In the genomic region with DNA sequence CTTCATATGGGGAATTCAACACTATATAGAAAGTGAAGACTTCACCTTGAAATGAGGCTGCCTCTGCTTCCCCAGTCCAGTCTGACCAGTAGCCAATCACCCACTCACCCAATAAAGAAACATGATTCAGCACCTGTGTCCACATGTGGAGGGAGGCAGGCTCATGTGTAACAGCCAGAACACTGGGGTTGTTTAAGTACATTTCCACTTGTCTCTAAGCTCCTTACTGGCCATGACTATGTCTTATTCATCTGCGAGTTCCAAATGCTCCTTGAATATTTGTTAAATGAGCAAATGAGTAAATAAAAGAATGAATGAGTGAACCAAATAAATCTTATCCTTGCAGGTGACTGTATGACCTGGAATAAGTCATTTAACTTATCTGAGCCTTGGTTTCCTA, we compare ENCODE assay signal across 24 cellular contexts.
"Had no signal": no experiment of that assay in that cellular context is flagged by ENCODE, and none has a peak within 500 bp of the region (broad histone marks: within the 10 kb centered on the region; RNA-seq: fewer than 3 reads in every experiment).

No MANE protein-coding gene starts in this region.

- H3K4me1 ChIP-seq: colonic mucosa, right lobe of liver had no signal

- H3K4me3 ChIP-seq: colonic mucosa, gastroesophageal sphincter, heart left ventricle, hepatocyte, neural progenitor cell, right lobe of liver, stomach, thyroid gland had no signal

- FAIRE-seq: endothelial cell of umbilical vein, kidney had no signal

- H3K4me2 ChIP-seq: hepatocyte, neural progenitor cell had no signal

- H3K9ac ChIP-seq: neural progenitor cell, parathyroid adenoma had no signal

- H3K27ac ChIP-seq: colonic mucosa, gastroesophageal sphincter, heart left ventricle, hepatocyte, neural progenitor cell, parathyroid adenoma, right lobe of liver, thyroid gland had no signal

- H3K9me3 Mint-ChIP-seq: dendritic cell treated with granulocyte-macrophage colony-stimulating factor and Interleukin-4, amounts not matched to agents 40 ng/mL and 50 ng/mL, for 4 days had no signal

- ATAC-seq: gastroesophageal sphincter; heart left ventricle; left lobe of liver; naive thymus-derived CD4-positive, alpha-beta T cell; right lobe of liver; stimulated activated naive B cell treated with anti-CD40 and anti-IgM and Interleukin-4, amounts not matched to agents 10 μg/mL and 1 μg/mL and 100 μg/mL, for 72 hours had no signal

- H3K9me3 ChIP-seq: colonic mucosa, gastroesophageal sphincter, heart left ventricle, right lobe of liver, stomach, thyroid gland had no signal

- H3K4me1 Mint-ChIP-seq: central memory CD8-positive, alpha-beta T cell; naive thymus-derived CD4-positive, alpha-beta T cell; stimulated activated naive B cell treated with anti-CD40 and anti-IgM and Interleukin-4, amounts not matched to agents 10 μg/mL and 1 μg/mL and 100 μg/mL, for 72 hours had no signal

- H3K4me3 Mint-ChIP-seq: central memory CD8-positive, alpha-beta T cell; dendritic cell treated with granulocyte-macrophage colony-stimulating factor and Interleukin-4, amounts not matched to agents 40 ng/mL and 50 ng/mL, for 4 days; naive thymus-derived CD4-positive, alpha-beta T cell; nephron; neural progenitor cell; stimulated activated naive B cell treated with anti-CD40 and anti-IgM and Interleukin-4, amounts not matched to agents 10 μg/mL and 1 μg/mL and 100 μg/mL, for 72 hours had no signal

- H3K27ac Mint-ChIP-seq: dendritic cell treated with granulocyte-macrophage colony-stimulating factor and Interleukin-4, amounts not matched to agents 40 ng/mL and 50 ng/mL, for 4 days; naive thymus-derived CD4-positive, alpha-beta T cell; nephron; neural progenitor cell; progenitor cell of endocrine pancreas; stimulated activated naive B cell treated with anti-CD40 and anti-IgM and Interleukin-4, amounts not matched to agents 10 μg/mL and 1 μg/mL and 100 μg/mL, for 72 hours had no signal

- H3K27me3 Mint-ChIP-seq: central memory CD8-positive, alpha-beta T cell; dendritic cell treated with granulocyte-macrophage colony-stimulating factor and Interleukin-4, amounts not matched to agents 40 ng/mL and 50 ng/mL, for 4 days; naive thymus-derived CD4-positive, alpha-beta T cell had no signal

- H2AFZ ChIP-seq: hepatocyte, neural progenitor cell, parathyroid adenoma had no signal

- H3K27me3 ChIP-seq: colonic mucosa, gastroesophageal sphincter, heart left ventricle, hepatocyte, neural progenitor cell, right lobe of liver, stomach, thyroid gland had no signal

- H3K36me3 ChIP-seq: colonic mucosa, gastroesophageal sphincter, heart left ventricle, neural progenitor cell, right lobe of liver, stomach, thyroid gland had no signal

- DNase-seq: colonic mucosa; effector memory CD4-positive, alpha-beta T cell; foreskin fibroblast; heart left ventricle; kidney; mesendoderm; midbrain; naive thymus-derived CD4-positive, alpha-beta T cell; right lobe of liver; stimulated activated CD4-positive, alpha-beta T cell treated with anti-CD3 and anti-CD28 coated beads, Interleukin-2, amount 100 ng/mL, for 48 hours; stimulated activated naive B cell treated with anti-CD40 and anti-IgM and Interleukin-4, amounts not matched to agents 10 μg/mL and 1 μg/mL and 100 μg/mL, for 72 hours; stomach; thyroid gland; trophoblast cell had no signal
